7 cellular contexts compared by ENCODE assay signal in genomic region chr1:91499904-91500755, GRCh38. TPM values are rescaled to one million over a fixed set of nuclear protein-coding genes. Genes with fewer than 3 reads are reported as not detected.
DNase-seq lines count a peak whose midpoint lies in the region; ATAC-seq and TF ChIP-seq lines count a peak whose summit lies in the region.

No MANE protein-coding gene starts in this region.

- H3K36me3 ChIP-seq in OCI-LY1 (ENCODE audit: insufficient read depth, low read length) (peaks cover 18% of the 10 kb centered on the region; the same call in 1 of the 2 replicates), esophagus (ENCODE audit: control insufficient read depth in 2 of 2, insufficient read depth in 2 of 2, low read length in 1 of 2) (no peaks in the 10 kb centered on the region)

- no peaks in the 10 kb centered on the region for H3K9me3 ChIP-seq in OCI-LY1 (ENCODE audit: low read length)
- H3K9me3 ChIP-seq in esophagus (ENCODE audit: control insufficient read depth in 2 of 2, insufficient read depth in 1 of 2, low read depth in 1 of 2, low read length in 1 of 2): no peaks in the 10 kb centered on the region

- peaks cover 40% of the 10 kb centered on the region for H3K79me2 ChIP-seq in OCI-LY1 (ENCODE audit: insufficient read depth, low read length)

- H2AFZ ChIP-seq in OCI-LY1 (ENCODE audit: low read length): peak overlapping the region; percentile 88

- no peaks in the 10 kb centered on the region for H3K9me2 ChIP-seq in OCI-LY1 (ENCODE audit: low read depth, low read length)

- no peaks in the 10 kb centered on the region for H4K20me1 ChIP-seq in OCI-LY1 (ENCODE audit: insufficient read depth, low read length)

- ATAC-seq in GM18868 (IDR thresholded peaks at IDR 0.05; ENCODE audit: unreplicated experiment) (peak; percentile 11), HG02642 (IDR thresholded peaks at IDR 0.05; ENCODE audit: poor library complexity, unreplicated experiment) (peak; percentile 29)

- peak overlapping the region; percentile 92 for H3K9ac ChIP-seq in OCI-LY1 (ENCODE audit: low read length)

- H3K27me3 ChIP-seq in OCI-LY1 (ENCODE audit: insufficient read depth, low read length) (no peaks in the 10 kb centered on the region), esophagus (ENCODE audit: control insufficient read depth in 1 of 2, insufficient read depth in 2 of 2, low read length in 2 of 2) (no peaks in the 10 kb centered on the region)

- H3K4me1 ChIP-seq in OCI-LY1 (ENCODE audit: insufficient read depth, low read length, severe bottlenecking): peaks cover 41% of the 10 kb centered on the region
- H3K4me1 ChIP-seq in esophagus (ENCODE audit: control insufficient read depth in 2 of 2, insufficient read depth in 2 of 2, low read length in 1 of 2): no peaks in the 10 kb centered on the region

- DNase-seq in skeletal muscle cell (ENCODE audit: low read depth) (no peak), NCI-H774 (lab: John Stamatoyannopoulos, UW) (no peak)
- no peak for DNase-seq in stimulated activated CD4-positive, alpha-beta T cell treated with anti-CD3 and anti-CD28 coated beads, Interleukin-2, amount 100 ng/mL, for 24 hours

- TF ChIP-seq CTCF in OCI-LY1 (IDR thresholded peaks at IDR 0.05; ENCODE audit: low read length): no peak

- H3K4me2 ChIP-seq in OCI-LY1 (ENCODE audit: low read length): peak overlapping the region; percentile 89

- H3K27ac ChIP-seq in OCI-LY1 (ENCODE audit: low read depth, low read length, poor library complexity, severe bottlenecking) (peak overlapping the region; percentile 68), esophagus (ENCODE audit: low read depth in 2 of 2, low read length in 1 of 2) (peak overlapping the region; percentile 79 to 93)

- WGBS in esophagus, 2 donors: 19 to 22% methylated on average over 14 of the region's 14 CpGs

- no peaks in the 10 kb centered on the region for H3F3A ChIP-seq in OCI-LY1 (ENCODE audit: insufficient read depth, low read length)

- H3K4me3 ChIP-seq in OCI-LY1 (ENCODE audit: low read depth, low read length, poor library complexity, severe bottlenecking): peak overlapping the region; percentile 87
- H3K4me3 ChIP-seq in esophagus (ENCODE audit: low read depth in 1 of 2, low read length in 2 of 2): peak overlapping the region; percentile 73 to 89
- peak overlapping the region; percentile 87 for H3K4me3 ChIP-seq in skeletal muscle cell (ENCODE audit: low read depth, low read length)

RNA-seq across cellular contexts. Expression of gene CDC7, which starts 0.5 kb away (rescaled TPM):
- 1 to 10 TPM; 2.8 to 4.9 TPM for polyA plus RNA-seq in esophagus
